In the genomic region with DNA sequence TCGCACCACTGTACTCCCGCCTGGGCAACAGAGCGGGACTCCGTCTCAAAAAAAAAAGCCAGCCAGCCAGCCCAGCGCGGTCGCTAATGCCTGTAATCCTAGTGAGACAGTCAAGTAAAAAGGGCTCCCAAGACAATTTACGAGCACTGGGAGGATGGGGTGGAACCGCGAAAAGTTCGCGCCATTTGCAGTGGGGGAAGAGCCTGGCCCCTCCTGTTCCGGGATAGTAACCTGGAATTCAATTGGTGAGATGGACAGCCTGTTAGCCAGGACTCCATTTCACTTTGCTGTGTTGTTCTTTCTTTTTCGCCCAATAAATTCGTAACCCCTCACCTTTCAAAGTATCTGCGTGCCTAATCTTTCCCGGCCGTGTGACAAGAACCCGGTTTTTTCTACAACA, we compare ENCODE assay signal across 23 cellular contexts.
"Had no signal": no experiment of that assay in that cellular context is flagged by ENCODE, and none has a peak within 500 bp of the region (broad histone marks: within the 10 kb centered on the region; RNA-seq: fewer than 3 reads in every experiment).

No MANE protein-coding gene starts in this region.

- DNase-seq: IMR-90, Kasumi-1, MV-4-11, NCI-H1092, NCI-H1105 treated with DMSO at 0.1 percent for 48 hours, NCI-H1417 treated with DMSO at 0.1 percent for 48 hours, NCI-H146, NCI-H1694 treated with DMSO at 0.1 percent for 48 hours, NCI-H2029, NCI-H2081 treated with DMSO at 0.1 percent for 48 hours, NCI-H2171, NCI-H226, NCI-H446, NCI-H510A, NCI-H524 treated with DMSO at 0.1 percent for 48 hours, NCI-H69, NCI-H774, SHP77, SK-N-SH, SW 1271 had no signal

- H3K4me2 ChIP-seq: KMS-11, SK-N-SH had no signal

- H3K9ac ChIP-seq: KMS-11, SK-N-SH had no signal

- H3K9me3 ChIP-seq: SK-N-SH had no signal

- H3K27ac ChIP-seq: KMS-11, RWPE1 had no signal

- ATAC-seq: HepG2 had no signal
